In the genomic region with DNA sequence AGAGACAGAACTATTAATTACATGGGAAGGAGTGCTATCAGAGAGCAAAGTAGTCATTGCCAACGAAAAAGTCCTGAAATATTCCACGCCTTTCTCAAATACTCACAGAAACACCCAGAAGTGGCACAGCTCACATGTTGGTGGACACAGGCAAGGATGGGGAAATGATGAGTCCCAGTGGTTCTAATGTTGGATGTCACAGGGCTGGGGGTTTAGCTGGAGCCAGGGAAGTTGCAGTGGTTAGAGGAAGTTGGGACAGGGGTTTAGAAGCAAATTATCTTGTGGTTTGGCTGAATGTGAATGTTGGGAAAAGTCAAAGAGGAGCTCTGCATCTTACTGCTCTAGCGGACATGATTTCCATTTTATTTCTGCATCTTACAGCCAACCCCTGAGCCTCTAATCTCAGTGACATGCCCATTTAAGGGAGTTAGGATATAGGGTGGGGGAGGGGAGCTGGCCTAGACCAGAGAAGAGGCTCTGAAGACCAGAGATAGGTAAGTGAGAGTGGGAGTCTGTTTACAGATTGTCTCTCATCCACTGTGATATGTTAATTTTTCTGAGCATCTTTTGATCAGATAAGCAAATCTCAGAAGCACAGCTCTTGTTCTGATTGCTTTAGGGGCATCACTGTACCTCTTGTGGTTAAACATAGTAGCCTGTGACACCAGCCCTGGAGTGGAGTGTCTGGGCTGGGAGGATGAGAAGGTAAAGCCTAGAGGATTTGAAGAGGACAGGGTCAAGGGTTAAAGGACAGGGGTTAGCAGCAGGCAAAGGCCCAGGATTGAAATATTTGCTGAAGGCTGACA, we compare ENCODE assay signal across 1 cellular context.
TF ChIP-seq lines count a peak whose summit lies in the region.

No MANE protein-coding gene starts in this region.

TF ChIP-seq in GM23338, 12 proteins besides CTCF, POLR2A, EP300 and RAD21:
- TF ChIP-seq, protein P1, sequence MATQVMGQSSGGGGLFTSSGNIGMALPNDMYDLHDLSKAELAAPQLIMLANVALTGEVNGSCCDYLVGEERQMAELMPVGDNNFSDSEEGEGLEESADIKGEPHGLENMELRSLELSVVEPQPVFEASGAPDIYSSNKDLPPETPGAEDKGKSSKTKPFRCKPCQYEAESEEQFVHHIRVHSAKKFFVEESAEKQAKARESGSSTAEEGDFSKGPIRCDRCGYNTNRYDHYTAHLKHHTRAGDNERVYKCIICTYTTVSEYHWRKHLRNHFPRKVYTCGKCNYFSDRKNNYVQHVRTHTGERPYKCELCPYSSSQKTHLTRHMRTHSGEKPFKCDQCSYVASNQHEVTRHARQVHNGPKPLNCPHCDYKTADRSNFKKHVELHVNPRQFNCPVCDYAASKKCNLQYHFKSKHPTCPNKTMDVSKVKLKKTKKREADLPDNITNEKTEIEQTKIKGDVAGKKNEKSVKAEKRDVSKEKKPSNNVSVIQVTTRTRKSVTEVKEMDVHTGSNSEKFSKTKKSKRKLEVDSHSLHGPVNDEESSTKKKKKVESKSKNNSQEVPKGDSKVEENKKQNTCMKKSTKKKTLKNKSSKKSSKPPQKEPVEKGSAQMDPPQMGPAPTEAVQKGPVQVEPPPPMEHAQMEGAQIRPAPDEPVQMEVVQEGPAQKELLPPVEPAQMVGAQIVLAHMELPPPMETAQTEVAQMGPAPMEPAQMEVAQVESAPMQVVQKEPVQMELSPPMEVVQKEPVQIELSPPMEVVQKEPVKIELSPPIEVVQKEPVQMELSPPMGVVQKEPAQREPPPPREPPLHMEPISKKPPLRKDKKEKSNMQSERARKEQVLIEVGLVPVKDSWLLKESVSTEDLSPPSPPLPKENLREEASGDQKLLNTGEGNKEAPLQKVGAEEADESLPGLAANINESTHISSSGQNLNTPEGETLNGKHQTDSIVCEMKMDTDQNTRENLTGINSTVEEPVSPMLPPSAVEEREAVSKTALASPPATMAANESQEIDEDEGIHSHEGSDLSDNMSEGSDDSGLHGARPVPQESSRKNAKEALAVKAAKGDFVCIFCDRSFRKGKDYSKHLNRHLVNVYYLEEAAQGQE (IDR thresholded peaks at IDR 0.05; ENCODE audit: unreplicated experiment): no peak
- TF ChIP-seq STAT1 (IDR thresholded peaks at IDR 0.05; ENCODE audit: unreplicated experiment) (no peak), ZNF114 (CRISPR knock-in tag; IDR thresholded peaks at IDR 0.05) (no peak), NANOG (IDR thresholded peaks at IDR 0.05; ENCODE audit: borderline replicate concordance) (no peak), ZNF331 (CRISPR knock-in tag; IDR thresholded peaks at IDR 0.05; ENCODE audit: low read depth) (no peak), EZH2 (IDR thresholded peaks at IDR 0.05; ENCODE audit: low read depth, unreplicated experiment) (no peak), JUNB (IDR thresholded peaks at IDR 0.05; ENCODE audit: unreplicated experiment) (no peak), CREB1 (CRISPR knock-in tag; IDR thresholded peaks at IDR 0.05; ENCODE audit: low read depth) (no peak), EZH2phosphoT487 (IDR thresholded peaks at IDR 0.05; ENCODE audit: unreplicated experiment) (no peak), POLR2AphosphoS5 (IDR thresholded peaks at IDR 0.05; ENCODE audit: low read depth) (no peak)
- TF ChIP-seq, protein P2, sequence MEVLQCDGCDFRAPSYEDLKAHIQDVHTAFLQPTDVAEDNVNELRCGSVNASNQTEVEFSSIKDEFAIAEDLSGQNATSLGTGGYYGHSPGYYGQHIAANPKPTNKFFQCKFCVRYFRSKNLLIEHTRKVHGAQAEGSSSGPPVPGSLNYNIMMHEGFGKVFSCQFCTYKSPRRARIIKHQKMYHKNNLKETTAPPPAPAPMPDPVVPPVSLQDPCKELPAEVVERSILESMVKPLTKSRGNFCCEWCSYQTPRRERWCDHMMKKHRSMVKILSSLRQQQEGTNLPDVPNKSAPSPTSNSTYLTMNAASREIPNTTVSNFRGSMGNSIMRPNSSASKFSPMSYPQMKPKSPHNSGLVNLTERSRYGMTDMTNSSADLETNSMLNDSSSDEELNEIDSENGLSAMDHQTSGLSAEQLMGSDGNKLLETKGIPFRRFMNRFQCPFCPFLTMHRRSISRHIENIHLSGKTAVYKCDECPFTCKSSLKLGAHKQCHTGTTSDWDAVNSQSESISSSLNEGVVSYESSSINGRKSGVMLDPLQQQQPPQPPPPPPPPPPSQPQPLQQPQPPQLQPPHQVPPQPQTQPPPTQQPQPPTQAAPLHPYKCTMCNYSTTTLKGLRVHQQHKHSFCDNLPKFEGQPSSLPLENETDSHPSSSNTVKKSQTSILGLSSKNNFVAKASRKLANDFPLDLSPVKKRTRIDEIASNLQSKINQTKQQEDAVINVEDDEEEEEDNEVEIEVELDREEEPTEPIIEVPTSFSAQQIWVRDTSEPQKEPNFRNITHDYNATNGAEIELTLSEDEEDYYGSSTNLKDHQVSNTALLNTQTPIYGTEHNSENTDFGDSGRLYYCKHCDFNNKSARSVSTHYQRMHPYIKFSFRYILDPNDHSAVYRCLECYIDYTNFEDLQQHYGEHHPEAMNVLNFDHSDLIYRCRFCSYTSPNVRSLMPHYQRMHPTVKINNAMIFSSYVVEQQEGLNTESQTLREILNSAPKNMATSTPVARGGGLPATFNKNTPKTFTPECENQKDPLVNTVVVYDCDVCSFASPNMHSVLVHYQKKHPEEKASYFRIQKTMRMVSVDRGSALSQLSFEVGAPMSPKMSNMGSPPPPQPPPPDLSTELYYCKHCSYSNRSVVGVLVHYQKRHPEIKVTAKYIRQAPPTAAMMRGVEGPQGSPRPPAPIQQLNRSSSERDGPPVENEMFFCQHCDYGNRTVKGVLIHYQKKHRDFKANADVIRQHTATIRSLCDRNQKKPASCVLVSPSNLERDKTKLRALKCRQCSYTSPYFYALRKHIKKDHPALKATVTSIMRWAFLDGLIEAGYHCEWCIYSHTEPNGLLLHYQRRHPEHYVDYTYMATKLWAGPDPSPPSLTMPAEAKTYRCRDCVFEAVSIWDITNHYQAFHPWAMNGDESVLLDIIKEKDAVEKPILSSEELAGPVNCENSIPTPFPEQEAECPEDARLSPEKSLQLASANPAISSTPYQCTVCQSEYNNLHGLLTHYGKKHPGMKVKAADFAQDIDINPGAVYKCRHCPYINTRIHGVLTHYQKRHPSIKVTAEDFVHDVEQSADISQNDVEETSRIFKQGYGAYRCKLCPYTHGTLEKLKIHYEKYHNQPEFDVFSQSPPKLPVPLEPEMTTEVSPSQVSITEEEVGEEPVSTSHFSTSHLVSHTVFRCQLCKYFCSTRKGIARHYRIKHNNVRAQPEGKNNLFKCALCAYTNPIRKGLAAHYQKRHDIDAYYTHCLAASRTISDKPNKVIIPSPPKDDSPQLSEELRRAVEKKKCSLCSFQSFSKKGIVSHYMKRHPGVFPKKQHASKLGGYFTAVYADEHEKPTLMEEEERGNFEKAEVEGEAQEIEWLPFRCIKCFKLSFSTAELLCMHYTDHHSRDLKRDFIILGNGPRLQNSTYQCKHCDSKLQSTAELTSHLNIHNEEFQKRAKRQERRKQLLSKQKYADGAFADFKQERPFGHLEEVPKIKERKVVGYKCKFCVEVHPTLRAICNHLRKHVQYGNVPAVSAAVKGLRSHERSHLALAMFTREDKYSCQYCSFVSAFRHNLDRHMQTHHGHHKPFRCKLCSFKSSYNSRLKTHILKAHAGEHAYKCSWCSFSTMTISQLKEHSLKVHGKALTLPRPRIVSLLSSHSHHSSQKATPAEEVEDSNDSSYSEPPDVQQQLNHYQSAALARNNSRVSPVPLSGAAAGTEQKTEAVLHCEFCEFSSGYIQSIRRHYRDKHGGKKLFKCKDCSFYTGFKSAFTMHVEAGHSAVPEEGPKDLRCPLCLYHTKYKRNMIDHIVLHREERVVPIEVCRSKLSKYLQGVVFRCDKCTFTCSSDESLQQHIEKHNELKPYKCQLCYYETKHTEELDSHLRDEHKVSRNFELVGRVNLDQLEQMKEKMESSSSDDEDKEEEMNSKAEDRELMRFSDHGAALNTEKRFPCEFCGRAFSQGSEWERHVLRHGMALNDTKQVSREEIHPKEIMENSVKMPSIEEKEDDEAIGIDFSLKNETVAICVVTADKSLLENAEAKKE (CRISPR knock-in tag; IDR thresholded peaks at IDR 0.05): no peak
- TF ChIP-seq, protein P3, sequence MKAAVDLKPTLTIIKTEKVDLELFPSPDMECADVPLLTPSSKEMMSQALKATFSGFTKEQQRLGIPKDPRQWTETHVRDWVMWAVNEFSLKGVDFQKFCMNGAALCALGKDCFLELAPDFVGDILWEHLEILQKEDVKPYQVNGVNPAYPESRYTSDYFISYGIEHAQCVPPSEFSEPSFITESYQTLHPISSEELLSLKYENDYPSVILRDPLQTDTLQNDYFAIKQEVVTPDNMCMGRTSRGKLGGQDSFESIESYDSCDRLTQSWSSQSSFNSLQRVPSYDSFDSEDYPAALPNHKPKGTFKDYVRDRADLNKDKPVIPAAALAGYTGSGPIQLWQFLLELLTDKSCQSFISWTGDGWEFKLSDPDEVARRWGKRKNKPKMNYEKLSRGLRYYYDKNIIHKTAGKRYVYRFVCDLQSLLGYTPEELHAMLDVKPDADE (IDR thresholded peaks at IDR 0.05): no peak
TF ChIP-seq in GM23338: peak in this region for 0.
